In genomic region chr18:5415035-5415434, GRCh38 we compare ENCODE assay signal across 16 cellular contexts.
"Had no signal": no experiment of that assay in that cellular context is flagged by ENCODE, and none has a peak within 500 bp of the region (broad histone marks: within the 10 kb centered on the region; RNA-seq: fewer than 3 reads in every experiment).

No MANE protein-coding gene starts in this region.

- H3K36me3 ChIP-seq: left ventricle myocardium inferior, neutrophil, tibial artery, vagina had no signal

- H3K9me3 ChIP-seq: heart left ventricle, left ventricle myocardium inferior, neutrophil, tibial artery, vagina had no signal

- H3K36me3 Mint-ChIP-seq: activated naive CD4-positive, alpha-beta T cell treated with anti-CD3 and anti-CD28 coated beads, Interleukin-2, amount 50 U/mL, for 72 hours had no signal

- DNase-seq: activated CD4-positive, alpha-beta T cell treated with anti-CD3 and anti-CD28 coated beads, Interleukin-2, amount 50 U/mL, for 1 hour; activated CD8-positive, alpha-beta memory T cell treated with anti-CD3 and anti-CD28 coated beads for 24 hours; activated CD8-positive, alpha-beta memory T cell treated with anti-CD3 and anti-CD28 coated beads, Interleukin-2, amount 50 U/mL, for 48 hours; activated effector memory CD4-positive, alpha-beta T cell treated with anti-CD3 and anti-CD28 coated beads, Interleukin-2, amount 50 U/mL, for 16 hours; activated T-cell treated with anti-CD3 and anti-CD28 coated beads, Interleukin-2, amount 50 U/mL, for 48 hours; erythroblast; heart left ventricle; kidney; left ventricle myocardium inferior; mammary epithelial cell; stimulated activated naive CD4-positive, alpha-beta T cell; tibial artery had no signal

- H3K27ac ChIP-seq: heart left ventricle, left ventricle myocardium inferior, neutrophil, tibial artery, vagina had no signal

- H3K4me3 ChIP-seq: heart left ventricle, left ventricle myocardium inferior, tibial artery, vagina had no signal

- H3K4me1 ChIP-seq: left ventricle myocardium inferior, vagina had no signal

- H3K4me3 Mint-ChIP-seq: T-helper 1 cell treated with Interleukin-12 subunit alpha and Interleukin-12 subunit beta and Interleukin-4 antibody, amounts not matched to agents 30 μg/mL and 1 μg/mL, for 36 hours had no signal

- H3K27me3 ChIP-seq: heart left ventricle, neutrophil, tibial artery, vagina had no signal

- H3K9me3 Mint-ChIP-seq: activated naive CD4-positive, alpha-beta T cell treated with anti-CD3 and anti-CD28 coated beads, Interleukin-2, amount 50 U/mL, for 72 hours; T-helper 1 cell treated with Interleukin-12 subunit alpha and Interleukin-12 subunit beta and Interleukin-4 antibody, amounts not matched to agents 30 μg/mL and 1 μg/mL, for 36 hours had no signal

- H3K27ac Mint-ChIP-seq: T-helper 1 cell treated with Interleukin-12 subunit alpha and Interleukin-12 subunit beta and Interleukin-4 antibody, amounts not matched to agents 30 μg/mL and 1 μg/mL, for 36 hours had no signal
